Comparison of ENCODE assay signal across 8 cellular contexts in genomic region chr14:88385212-88386101, GRCh38. TPM values are rescaled to one million over a fixed set of nuclear protein-coding genes. Genes with fewer than 3 reads are reported as not detected.
DNase-seq lines count a peak whose midpoint lies in the region; ATAC-seq and TF ChIP-seq lines count a peak whose summit lies in the region.

SPATA7 (plus strand) TSS chr14:88385657; CDS start chr14:88385819, 162 bp downstream.

- no peaks in the 10 kb centered on the region for H3K9me3 ChIP-seq in BE2C

- H3K36me3 ChIP-seq in BE2C = no peaks in the 10 kb centered on the region

- H3K27me3 Mint-ChIP-seq in activated CD4-positive, alpha-beta T cell treated with anti-CD3 and anti-CD28 coated beads, Interleukin-2, amount 10 ng/mL, durations not matched to agents 24 days and 14 days = peaks cover 15% of the 10 kb centered on the region

- H3K4me1 ChIP-seq in BE2C = no peaks in the 10 kb centered on the region; the same call in 1 of the 2 replicates

- peak; percentile 97 for DNase-seq in BE2C
- peak; percentile 76 for DNase-seq in NCI-H446 treated with DMSO at 0.1 percent for 48 hours (lab: John Stamatoyannopoulos, UW)
- DNase-seq in activated CD4-positive, alpha-beta T cell treated with anti-CD3 and anti-CD28 coated beads, Interleukin-2, amount 10 ng/mL, durations not matched to agents 24 days and 14 days = peak; percentile 95
- DNase-seq in cortex of kidney (lab: John Stamatoyannopoulos, UW) = peak; percentile 32
- peak; percentile 62 to 82 (median 78) for DNase-seq in stimulated activated CD4-positive, alpha-beta T cell treated with anti-CD3 and anti-CD28 coated beads, Interleukin-1b, Interleukin-23, amount 100 ng/mL, for 24 hours (ENCODE audit: low read depth in 4 of 4, low spot score in 1 of 4)

- peak within 1 kb of the TSS; percentile 94 for H3K27ac ChIP-seq in layer of hippocampus (ENCODE audit: low read depth, low read length)

- H3K4me1 Mint-ChIP-seq in activated CD4-positive, alpha-beta T cell treated with anti-CD3 and anti-CD28 coated beads, Interleukin-2, amount 10 ng/mL, durations not matched to agents 24 days and 14 days = peaks cover 20% of the 10 kb centered on the region

- TF ChIP-seq CTCF in BE2C (IDR thresholded peaks at IDR 0.05; ENCODE audit: low read depth, low read length) = no peak

- no peaks in the 10 kb centered on the region for H3K9me3 Mint-ChIP-seq in activated CD4-positive, alpha-beta T cell treated with anti-CD3 and anti-CD28 coated beads, Interleukin-2, amount 10 ng/mL, durations not matched to agents 24 days and 14 days

- no peaks in the 10 kb centered on the region for H3K27me3 ChIP-seq in BE2C
- H3K27me3 ChIP-seq in layer of hippocampus (ENCODE audit: control insufficient read depth, insufficient read depth, low read length) = no peaks in the 10 kb centered on the region

- TF ChIP-seq POLR2A in GM19099 (IDR thresholded peaks at IDR 0.05; ENCODE audit: extremely low read depth, insufficient read length, low read depth) = peak; percentile 61

- intact Hi-C loops in activated CD4-positive, alpha-beta T cell treated with anti-CD3 and anti-CD28 coated beads, Interleukin-2, amount 10 ng/mL, durations not matched to agents 24 days and 14 days (cut with micrococcal nuclease) = loop anchor here (5.0 kb wide), 1 partner anchor 378 kb away; the partner anchor contains the start of gene GPR65

- ATAC-seq in HG03378 (IDR thresholded peaks at IDR 0.05; ENCODE audit: unreplicated experiment) = peak; percentile 98

- no peaks in the 10 kb centered on the region for H3K36me3 Mint-ChIP-seq in activated CD4-positive, alpha-beta T cell treated with anti-CD3 and anti-CD28 coated beads, Interleukin-2, amount 10 ng/mL, durations not matched to agents 24 days and 14 days (ENCODE audit: low read depth)

- peak within 1 kb of the TSS; percentile 61 for H3K27ac Mint-ChIP-seq in activated CD4-positive, alpha-beta T cell treated with anti-CD3 and anti-CD28 coated beads, Interleukin-2, amount 10 ng/mL, durations not matched to agents 24 days and 14 days

- H3K4me3 Mint-ChIP-seq in activated CD4-positive, alpha-beta T cell treated with anti-CD3 and anti-CD28 coated beads, Interleukin-2, amount 10 ng/mL, durations not matched to agents 24 days and 14 days = peak within 1 kb of the TSS; percentile 99

- peak within 1 kb of the TSS; percentile 79 for H3K4me3 ChIP-seq in BE2C (ENCODE audit: low read depth, low read length)

RNA-seq across cellular contexts. Expression of gene SPATA7, which starts in this region (rescaled TPM):
- polyA plus RNA-seq in BE2C (2012; ENCODE audit: insufficient read depth, insufficient read length, low read depth) = 8.1 TPM
- total RNA-seq in activated CD4-positive, alpha-beta T cell treated with anti-CD3 and anti-CD28 coated beads, Interleukin-2, amount 10 ng/mL, durations not matched to agents 24 days and 14 days = 1.3 and 2.3 TPM in 2 replicates

Comparison
In these comparisons a context has a peak if more than half of its experiments do, and no peak if none do; other contexts are left out.
1. Peak in every context shown above with its lines: DNase-seq, ATAC-seq, H3K4me3 ChIP-seq and H3K27ac ChIP-seq.
2. DNase-seq: peak in every context shown above with its lines; median percentile 97 in BE2C; 95 in activated CD4-positive, alpha-beta T cell treated with anti-CD3 and anti-CD28 coated beads, Interleukin-2, amount 10 ng/mL, durations not matched to agents 24 days and 14 days; 78 in stimulated activated CD4-positive, alpha-beta T cell treated with anti-CD3 and anti-CD28 coated beads, Interleukin-1b, Interleukin-23, amount 100 ng/mL, for 24 hours; 76 in NCI-H446 treated with DMSO at 0.1 percent for 48 hours; 32 in cortex of kidney.